ENCODE assay signal across 8 cellular contexts in genomic region chr2:233853883-233854240, GRCh38. TPM values are rescaled to one million over a fixed set of nuclear protein-coding genes. Genes with fewer than 3 reads are reported as not detected.
DNase-seq lines count a peak whose midpoint lies in the region; ATAC-seq and TF ChIP-seq lines count a peak whose summit lies in the region.

No MANE protein-coding gene starts in this region.

- POLR2A ChIA-PET in AG04449 (lab: Yijun Ruan, JAX): no interaction called here

- 1% methylated on average over 15 to 23 of the region's 25 CpGs for WGBS in mesodermal cell (ENCODE audit: insufficient coverage in 2 of 2), 2 experiments

- H3K4me3 ChIP-seq in AG04449 (ENCODE audit: low read depth, low read length): peak overlapping the region; percentile 90
- H3K4me3 ChIP-seq in mesodermal cell (ENCODE audit: extremely low read depth, insufficient read depth, low read length, poor library complexity, severe bottlenecking): peak overlapping the region; percentile 91

- peaks cover 14% of the 10 kb centered on the region for H3K4me1 ChIP-seq in mesodermal cell (ENCODE audit: control insufficient read depth, insufficient read depth, low read length, poor library complexity, severe bottlenecking)

- no peak overlapping the region for H3K27ac ChIP-seq in mesodermal cell (ENCODE audit: low read depth, low read length, severe bottlenecking)

- peaks cover 44% of the 10 kb centered on the region for H3K36me3 ChIP-seq in mesodermal cell (ENCODE audit: control insufficient read depth, insufficient read depth, low read length)

- no peaks in the 10 kb centered on the region for H3K9me3 ChIP-seq in mesodermal cell (ENCODE audit: control insufficient read depth, low read length)

- CTCF ChIA-PET in AG04449 (lab: Yijun Ruan, JAX): interaction anchor here (2.0 kb wide), 1 partner anchor 12 kb away, joined by 7 read pairs; no protein-coding TSS in a partner anchor

- DNase-seq in AG04449 (ENCODE audit: low read depth, low spot score) (no peak), astrocyte of the hippocampus (ENCODE audit: low read depth, low spot score) (peak; percentile 13), dermis blood vessel endothelial cell (no peak)

- TF ChIP-seq CTCF in AG04449 (IDR thresholded peaks at IDR 0.05; ENCODE audit: insufficient read depth, low read length, missing control alignments): no peak

- ATAC-seq in HG02973 (IDR thresholded peaks at IDR 0.05; ENCODE audit: unreplicated experiment): peak; percentile 4
- no peak for ATAC-seq in GM21619 (IDR thresholded peaks at IDR 0.05; ENCODE audit: unreplicated experiment)
- ATAC-seq in HG02571 (IDR thresholded peaks at IDR 0.05; ENCODE audit: unreplicated experiment): no peak
- no peak for ATAC-seq in GM18907 (IDR thresholded peaks at IDR 0.05; ENCODE audit: unreplicated experiment)

RNA-seq across cellular contexts. Expression of gene HJURP, which starts 0.5 kb away (rescaled TPM):
- polyA plus RNA-seq in mesodermal cell (2013, experiment 1 of 2): 46.9 TPM
- polyA plus RNA-seq in mesodermal cell (2013, experiment 2 of 2): 42.8 TPM
- total RNA-seq in dermis blood vessel endothelial cell: 10.4 and 19.8 TPM in 2 replicates
